Comparison of ENCODE assay signal across 8 cellular contexts in genomic region chr12:124904306-124905098, GRCh38. TPM values are rescaled to one million over a fixed set of nuclear protein-coding genes. Genes with fewer than 3 reads are reported as not detected.
DNase-seq lines count a peak whose midpoint lies in the region; ATAC-seq and TF ChIP-seq lines count a peak whose summit lies in the region.

No MANE protein-coding gene starts in this region.

- peak overlapping the region in 3 of 5 donors; percentile 2 to 26 (median 21) for H3K9ac ChIP-seq in subcutaneous abdominal adipose tissue (ENCODE audit: low read length in 5 of 5)

- H3K36me3 Mint-ChIP-seq in Caco-2 (ENCODE audit: insufficient read depth, unreplicated experiment) = peaks cover 22% of the 10 kb centered on the region

- no TSS peak for BruUV-seq in Caco-2 (replicated peaks; lab: Mats Ljungman, UMichigan)

- peak overlapping the region; percentile 67 for H3K4me3 Mint-ChIP-seq in Caco-2 (ENCODE audit: unreplicated experiment)

- no peaks in the 10 kb centered on the region for H3K9me3 Mint-ChIP-seq in Caco-2 (ENCODE audit: unreplicated experiment)

- H3K27me3 ChIP-seq in Caco-2 (replicated peaks; ENCODE audit: control insufficient read depth, insufficient read depth, low read length) (no peaks in the 10 kb centered on the region), subcutaneous abdominal adipose tissue (ENCODE audit: control insufficient read depth in 5 of 5, insufficient read depth in 4 of 5, low read length in 5 of 5) (no peaks in the 10 kb centered on the region)

- peaks cover 20% of the 10 kb centered on the region for H3K4me1 Mint-ChIP-seq in Caco-2 (ENCODE audit: low read depth, unreplicated experiment)

- no peaks in the 10 kb centered on the region for H3K27me3 Mint-ChIP-seq in Caco-2 (ENCODE audit: insufficient read depth, unreplicated experiment)

- H3K27ac Mint-ChIP-seq in Caco-2 (ENCODE audit: unreplicated experiment) = peak overlapping the region; percentile 71

- ATAC-seq in left colon (peak; percentile 83), HG02973 (IDR thresholded peaks at IDR 0.05; ENCODE audit: unreplicated experiment) (no peak), HG02610 (IDR thresholded peaks at IDR 0.05; ENCODE audit: unreplicated experiment) (no peak)

- H3K4me3 ChIP-seq in Caco-2 (ENCODE audit: low read depth, low read length) (no peak overlapping the region), subcutaneous abdominal adipose tissue (ENCODE audit: low read depth in 1 of 5, low read length in 5 of 5) (peak overlapping the region in 4 of 5 donors; percentile 4 to 62 (median 17))

- peak overlapping the region; percentile 73 for H3K27ac ChIP-seq in subcutaneous abdominal adipose tissue (ENCODE audit: low read depth, low read length)

- POLR2A ChIA-PET in Caco-2 (lab: Charles Lee) = interaction anchor here (1.0 to 2.1 kb wide), 6 partner anchors 10 to 76 kb away, joined by 3 to 5 read pairs (median 4); partner anchors contain the start of gene UBC

- intact Hi-C loops in Caco-2 (cut with micrococcal nuclease; ENCODE audit: unreplicated experiment) = no loop called here
- intact Hi-C loops in left colon (cut with DNase I, micrococcal nuclease) = no loop called here

- H3K36me3 ChIP-seq in Caco-2 (ENCODE audit: control insufficient read depth, insufficient read depth, low read length) (no peaks in the 10 kb centered on the region), subcutaneous abdominal adipose tissue (ENCODE audit: control insufficient read depth in 5 of 5, insufficient read depth in 5 of 5, low read length in 5 of 5) (no peaks in the 10 kb centered on the region)

- no peak for TF ChIP-seq CTCF in Caco-2 (IDR thresholded peaks at IDR 0.05; ENCODE audit: insufficient read depth in 1 of 2, low read depth in 1 of 2, low read length in 1 of 2, severe bottlenecking in 1 of 2, unreplicated experiment in 1 of 2)

- CTCF ChIA-PET in Caco-2 (lab: Charles Lee) = interaction anchor here (0.6 to 3.5 kb wide), 7 partner anchors 9 to 63 kb away, joined by 3 to 43 read pairs (median 4); no protein-coding TSS in a partner anchor

- peaks cover 29% of the 10 kb centered on the region for H3K4me1 ChIP-seq in Caco-2
- H3K4me1 ChIP-seq in subcutaneous abdominal adipose tissue (ENCODE audit: control insufficient read depth in 5 of 5, insufficient read depth in 5 of 5, low read length in 5 of 5) = peaks cover 3 to 22% (median 20%) of the 10 kb centered on the region in 5 donors

- DNase-seq in Caco-2 = peak; percentile 73 to 82
- DNase-seq in NCI-H510A treated with DMSO at 0.1 percent for 48 hours (lab: John Stamatoyannopoulos, UW) = peak; percentile 37
- peak; percentile 46 for DNase-seq in cerebellar cortex (ENCODE audit: low spot score)
- peak; percentile 78 to 93 for DNase-seq in left colon
- no peak for DNase-seq in activated effector memory CD4-positive, alpha-beta T cell treated with Interleukin-2 at 50 U/mL for 16 hours

- H3K9me3 ChIP-seq in Caco-2 (no peaks in the 10 kb centered on the region), subcutaneous abdominal adipose tissue (ENCODE audit: control insufficient read depth in 5 of 5, low read length in 5 of 5) (no peaks in the 10 kb centered on the region)

RNA-seq across cellular contexts. Expression of gene UBC, which starts 9.9 kb away (rescaled TPM):
- total RNA-seq in Caco-2 (2022) (782 and 880 TPM in 2 replicates), left colon (1,000 to 10,000 TPM; 1,187 to 1,359 TPM)

RNA-seq across cellular contexts. Expression of gene SCARB1, which starts 40.8 kb away (rescaled TPM):
- total RNA-seq in Caco-2 (2022) (104 and 106 TPM in 2 replicates), left colon (10 to 100 TPM; 39.1 to 66.1 TPM)
